In genomic region chr1:200669314-200670214, GRCh38 we compare ENCODE assay signal across 8 cellular contexts. TPM values are rescaled to one million over a fixed set of nuclear protein-coding genes. Genes with fewer than 3 reads are reported as not detected.
A peak's percentile ranks its signal among the peaks of the same experiment; 100 is the strongest.
DNase-seq lines count a peak whose midpoint lies in the region; ATAC-seq lines count a peak whose summit lies in the region.

Gene DDX59 (minus strand): TSS chr1:200669907. CDS start chr1:200666740, 3,167 bp downstream.

- no peaks in the 10 kb centered on the region for H3K36me3 Mint-ChIP-seq in IgD-negative memory B cell

- H3K27me3 Mint-ChIP-seq in IgD-negative memory B cell, result no peaks in the 10 kb centered on the region

- peak; percentile 87 for ATAC-seq in GM21529 (IDR thresholded peaks at IDR 0.05; ENCODE audit: unreplicated experiment)

- H3K4me3 Mint-ChIP-seq in IgD-negative memory B cell, result peak within 1 kb of the TSS; percentile 98 to 99 (median 98)

- H3K4me1 Mint-ChIP-seq in IgD-negative memory B cell, result peaks cover 18 to 36% (median 27%) of the 10 kb centered on the region in 3 donors

- H3K9me3 Mint-ChIP-seq in IgD-negative memory B cell, result no peaks in the 10 kb centered on the region

- peak within 1 kb of the TSS; percentile 94 to 100 (median 97) for H3K27ac Mint-ChIP-seq in IgD-negative memory B cell

- H3K27ac ChIP-seq in epithelial cell of prostate, result peak within 1 kb of the TSS; percentile 99

- DNase-seq in DMS 273 treated with DMSO at 0.1 percent for 48 hours (lab: John Stamatoyannopoulos, UW), result peak; percentile 98
- peak; percentile 47 for DNase-seq in OCI-M2 (lab: John Stamatoyannopoulos, UW; ENCODE audit: unreplicated experiment)
- peak; percentile 86 for DNase-seq in activated T-cell treated with anti-CD3 and anti-CD28 coated beads for 4 hours
- peak; percentile 88 for DNase-seq in epithelial cell of prostate (ENCODE audit: low read depth, low spot score)
- DNase-seq in mucosa of gallbladder (ENCODE audit: low spot score), result peak; percentile 94
- peak; percentile 75 to 81 for DNase-seq in stimulated activated CD8-positive, alpha-beta memory T cell treated with anti-CD3 and anti-CD28 coated beads, Interleukin-4, amount 100 ng/mL, for 4 hours (ENCODE audit: low read depth in 2 of 2, low spot score in 1 of 2)

RNA-seq across cellular contexts. Expression of gene DDX59, which starts in this region (rescaled TPM):
- 19.1 TPM for polyA plus RNA-seq in IgD-negative memory B cell
- total RNA-seq in mucosa of gallbladder, result 15.4 TPM

Comparison
In these comparisons a context has a peak if more than half of its experiments do, and no peak if none do; other contexts are left out.
1. Peak in every context shown above with its lines: DNase-seq, ATAC-seq and H3K27ac ChIP-seq.
2. DNase-seq: peak in every context shown above with its lines; median percentile 98 in DMS 273 treated with DMSO at 0.1 percent for 48 hours; 94 in mucosa of gallbladder; 88 in epithelial cell of prostate; 86 in activated T-cell treated with anti-CD3 and anti-CD28 coated beads for 4 hours; 78 in stimulated activated CD8-positive, alpha-beta memory T cell treated with anti-CD3 and anti-CD28 coated beads, Interleukin-4, amount 100 ng/mL, for 4 hours; 47 in OCI-M2.